ENCODE assay signal across 18 cellular contexts in the genomic region with DNA sequence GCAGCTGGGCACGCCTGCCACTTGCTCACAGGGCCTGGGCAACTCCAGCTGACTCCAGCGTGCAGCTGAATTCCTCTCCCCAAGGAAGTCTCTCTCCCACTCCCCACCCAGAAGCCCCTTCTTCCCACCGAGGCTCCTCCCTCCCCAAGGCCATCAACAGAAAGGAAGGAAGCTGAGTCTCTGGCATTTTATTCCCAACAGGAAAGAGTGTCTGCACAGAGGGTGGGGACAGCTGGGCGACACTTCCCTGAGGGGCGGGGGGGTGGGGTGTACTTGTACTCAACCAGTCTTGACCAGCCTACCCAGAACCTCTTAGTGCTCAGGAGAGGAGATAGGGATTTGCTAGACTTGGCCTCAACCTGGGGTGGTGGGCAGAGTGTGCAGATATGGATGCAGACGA. TPM values are rescaled to one million over a fixed set of nuclear protein-coding genes. Genes with fewer than 3 reads are reported as not detected.
DNase-seq lines count a peak whose midpoint lies in the region; ATAC-seq, FAIRE-seq and TF ChIP-seq lines count a peak whose summit lies in the region.
"Had no signal": no experiment of that assay in that cellular context is flagged by ENCODE, and none has a peak within 500 bp of the region (broad histone marks: within the 10 kb centered on the region; RNA-seq: fewer than 3 reads in every experiment).

TSS of gene EXOC3L1 (minus strand) at position 96 of the 400 bp plus-strand sequence. CDS start 460 bp downstream, outside the sequence.

- H3K56ac ChIP-seq in mesendoderm (ENCODE audit: low read length), result peak within 1 kb of the TSS; percentile 67

- DNase-seq in H7 (no peak), colonic mucosa (no peak), mesendoderm (peak; percentile 54), DMS114 treated with DMSO at 0.1 percent for 48 hours (lab: John Stamatoyannopoulos, UW; ENCODE audit: unreplicated experiment) (no peak), pancreas (no peak), mucosa of gallbladder (ENCODE audit: low spot score) (no peak), medulla oblongata (ENCODE audit: extremely low spot score) (no peak)
- DNase-seq: activated CD4-positive, alpha-beta T cell treated with anti-CD3 and anti-CD28 coated beads, Interleukin-2, amount 50 U/mL, for 4 hours; activated T-cell treated with anti-CD3 and anti-CD28 coated beads, Interleukin-2, amount 50 U/mL, for 72 hours; C1 segment of cervical spinal cord; cerebellar nuclear complex; foreskin melanocyte; NCI-H1436 treated with DMSO at 0.1 percent for 48 hours; NCI-H345; tibial artery had no signal

- peaks cover 40 to 58% (median 53%) of the 10 kb centered on the region in 10 experiments for H3K4me1 ChIP-seq in BLaER1 treated with 17β-estradiol and CSF1 and Interleukin-3, amounts not matched to agents 10 nM and 100 nM
- H3K4me1 ChIP-seq in colonic mucosa (peaks cover 24% of the 10 kb centered on the region), mesendoderm (ENCODE audit: control insufficient read depth, low read depth, low read length) (peaks cover 3% of the 10 kb centered on the region), pancreas (peaks cover 16 to 22% (median 21%) of the 10 kb centered on the region in 3 donors)

- ATAC-seq in pancreas, result no peak
- ATAC-seq: activated T-cell treated with anti-CD3 and anti-CD28 coated beads, Interleukin-2, amount 50 U/mL, for 72 hours had no signal

- peaks cover 11 to 24% (median 21%) of the 10 kb centered on the region in 11 experiments for H3K36me3 ChIP-seq in BLaER1 treated with 17β-estradiol and CSF1 and Interleukin-3, amounts not matched to agents 10 nM and 100 nM
- H3K36me3 ChIP-seq in H7 (replicated peaks; ENCODE audit: control insufficient read depth, insufficient read depth, low read length) (peaks cover 16% of the 10 kb centered on the region), colonic mucosa (no peaks in the 10 kb centered on the region), mesendoderm (ENCODE audit: control insufficient read depth, insufficient read depth, low read length) (peaks cover 6% of the 10 kb centered on the region), pancreas (peaks cover 0 to 5% (median 3%) of the 10 kb centered on the region in 3 donors)

- no peak within 1 kb of the TSS for H4K8ac ChIP-seq in mesendoderm (ENCODE audit: low read depth, low read length)

- whole genome bisulfite sequencing in mesendoderm (ENCODE audit: extremely low coverage, insufficient coverage, low lambda C conversion rate), result no CpG with 5 or more reads among the region's 6 CpGs
- 37 to 47% methylated on average over 6 of the region's 6 CpGs for WGBS in pancreas, 2 donors

- peaks cover 5 to 40% (median 30%) of the 10 kb centered on the region in 11 experiments; a peak in 21 of 22 replicates for H4K20me1 ChIP-seq in BLaER1 treated with 17β-estradiol and CSF1 and Interleukin-3, amounts not matched to agents 10 nM and 100 nM

- no peak within 1 kb of the TSS for H2BK120ac ChIP-seq in mesendoderm (ENCODE audit: low read depth, low read length)

- H3K23ac ChIP-seq in mesendoderm (ENCODE audit: low read length), result no peak within 1 kb of the TSS

- H3K9ac ChIP-seq in BLaER1 treated with 17β-estradiol and CSF1 and Interleukin-3, amounts not matched to agents 10 nM and 100 nM, result 0 out of 22 replicates have a peak within 1 kb of the TSS, but pooled peaks of 1 of the 11 experiments have one; percentile 24
- H3K9ac ChIP-seq in colonic mucosa (ENCODE audit: low read depth in 2 of 2, low read length in 2 of 2), result peak within 1 kb of the TSS in 1 of 2 donors; percentile 26
- H3K9ac ChIP-seq in mesendoderm (ENCODE audit: low read length), result peak within 1 kb of the TSS; percentile 19

- peak within 1 kb of the TSS in 10 of 11 experiments; percentile 9 to 100 (median 68); a peak in 14 of 22 replicates for H3K4me2 ChIP-seq in BLaER1 treated with 17β-estradiol and CSF1 and Interleukin-3, amounts not matched to agents 10 nM and 100 nM
- H3K4me2 ChIP-seq in mesendoderm (ENCODE audit: low read length), result no peak within 1 kb of the TSS

- H3K4me3 ChIP-seq in BLaER1 treated with 17β-estradiol and CSF1 and Interleukin-3, amounts not matched to agents 10 nM and 100 nM, result no peak within 1 kb of the TSS
- H3K4me3 ChIP-seq in H7 (ENCODE audit: insufficient read depth, low read depth, low read length) (peak within 1 kb of the TSS; percentile 3; the same call in 1 of the 2 replicates), colonic mucosa (no peak within 1 kb of the TSS), mesendoderm (ENCODE audit: low read length) (no peak within 1 kb of the TSS), pancreas (no peak within 1 kb of the TSS)
- H3K4me3 ChIP-seq: tibial artery had no signal

- intact Hi-C loops in colonic mucosa (cut with DNase I), result no loop called here
- intact Hi-C loops in pancreas (cut with DNase I), result no loop called here

- no peak within 1 kb of the TSS for H3K4ac ChIP-seq in mesendoderm (ENCODE audit: low read depth, low read length)

- no peak within 1 kb of the TSS for H2AK5ac ChIP-seq in mesendoderm (ENCODE audit: low read length)

- H3K18ac ChIP-seq in mesendoderm (ENCODE audit: low read length), result no peak within 1 kb of the TSS

- peaks cover 2 to 16% (median 8%) of the 10 kb centered on the region in 11 experiments for H3K27me3 ChIP-seq in BLaER1 treated with 17β-estradiol and CSF1 and Interleukin-3, amounts not matched to agents 10 nM and 100 nM
- H3K27me3 ChIP-seq in H7 (ENCODE audit: control insufficient read depth, insufficient read depth, low read length) (peaks cover 9% of the 10 kb centered on the region), colonic mucosa (no peaks in the 10 kb centered on the region), mesendoderm (ENCODE audit: insufficient read depth, low read length, poor library complexity) (no peaks in the 10 kb centered on the region), pancreas (no peaks in the 10 kb centered on the region)
- H3K27me3 ChIP-seq: tibial artery had no signal

- H4K5ac ChIP-seq in mesendoderm (ENCODE audit: low read length), result no peak within 1 kb of the TSS

- no peak within 1 kb of the TSS for H3K27ac ChIP-seq in BLaER1 treated with 17β-estradiol and CSF1 and Interleukin-3, amounts not matched to agents 10 nM and 100 nM
- peak within 1 kb of the TSS; percentile 33 for H3K27ac ChIP-seq in colonic mucosa
- no peak within 1 kb of the TSS for H3K27ac ChIP-seq in mesendoderm (ENCODE audit: low read depth, low read length)
- no peak within 1 kb of the TSS for H3K27ac ChIP-seq in pancreas

- peaks cover 16% of the 10 kb centered on the region for H3K79me1 ChIP-seq in mesendoderm (ENCODE audit: low read length)

- peaks cover 24% of the 10 kb centered on the region for H3K79me2 ChIP-seq in mesendoderm (ENCODE audit: control insufficient read depth, insufficient read depth, low read length)

- TF ChIP-seq CTCF in colonic mucosa (IDR thresholded peaks at IDR 0.05) (no peak), pancreas (IDR thresholded peaks at IDR 0.05) (no peak)

- H2BK15ac ChIP-seq in mesendoderm (replicated peaks; ENCODE audit: low read depth), result no peak within 1 kb of the TSS

- H3K9me3 ChIP-seq in BLaER1 treated with 17β-estradiol and CSF1 and Interleukin-3, amounts not matched to agents 10 nM and 100 nM (replicated peaks in 1 of 11), result no peaks in the 10 kb centered on the region
- H3K9me3 ChIP-seq in colonic mucosa (no peaks in the 10 kb centered on the region), pancreas (no peaks in the 10 kb centered on the region)
- H3K9me3 ChIP-seq: tibial artery had no signal

- H2BK5ac ChIP-seq in mesendoderm (ENCODE audit: low read length), result no peak within 1 kb of the TSS

- FAIRE-seq in pancreas (lab: Jason Lieb, UNC), result no peak
- FAIRE-seq: TTC549 had no signal

RNA-seq across cellular contexts. Expression of gene EXOC3L1, which starts in this region (rescaled TPM):
- 3.6 and 4.8 TPM in 2 replicates for total RNA-seq in H7 (2014; rRNA removed; shearing (Covaris generic))
- total RNA-seq in colonic mucosa (1 to 10 TPM; 2.3 to 4.6 TPM), pancreas (1 to 10 TPM in 3 of 6 donors, under 1 TPM in 3; 0.67 to 2.3 (median 1.2) TPM), mucosa of gallbladder (3.2 TPM)
- 0.95 TPM for polyA plus RNA-seq in mesendoderm (2013, experiment 1 of 2)
- 0.94 TPM for polyA plus RNA-seq in mesendoderm (2013, experiment 2 of 2)
- 1 to 10 TPM; 5.2 to 6.2 TPM for polyA plus RNA-seq in pancreas
- total RNA-seq: activated T-cell treated with anti-CD3 and anti-CD28 coated beads, Interleukin-2, amount 50 U/mL, for 72 hours; osteocyte had no signal
